11 cellular contexts compared by ENCODE assay signal in genomic region chr6:116280960-116281316, GRCh38. TPM values are rescaled to one million over a fixed set of nuclear protein-coding genes. Genes with fewer than 3 reads are reported as not detected.
DNase-seq lines count a peak whose midpoint lies in the region; ATAC-seq and TF ChIP-seq lines count a peak whose summit lies in the region.
"Had no signal": no experiment of that assay in that cellular context is flagged by ENCODE, and none has a peak within 500 bp of the region (broad histone marks: within the 10 kb centered on the region; RNA-seq: fewer than 3 reads in every experiment).

No MANE protein-coding gene starts in this region.

- no peaks in the 10 kb centered on the region for H3K27me3 ChIP-seq in CD4-positive, CD25-positive, alpha-beta regulatory T cell (ENCODE audit: control insufficient read depth, insufficient read depth, low read length)
- H3K27me3 ChIP-seq in Loucy (ENCODE audit: insufficient read depth, low read length, poor library complexity, severe bottlenecking) (no peaks in the 10 kb centered on the region), neural cell (ENCODE audit: insufficient read depth, low read depth, low read length) (no peaks in the 10 kb centered on the region)

- H3K9me3 ChIP-seq in CD4-positive, CD25-positive, alpha-beta regulatory T cell (ENCODE audit: control insufficient read depth in 2 of 2, low read length in 2 of 2): no peaks in the 10 kb centered on the region
- H3K9me3 ChIP-seq in Loucy (ENCODE audit: insufficient read depth, low read depth, low read length) (no peaks in the 10 kb centered on the region), neural cell (ENCODE audit: low read length) (no peaks in the 10 kb centered on the region)

- peaks cover 32% of the 10 kb centered on the region for H4K20me1 ChIP-seq in Loucy (ENCODE audit: insufficient read depth, low read length, poor library complexity, severe bottlenecking)
- H4K20me1 ChIP-seq in neural cell (ENCODE audit: insufficient read depth): peaks cover 23% of the 10 kb centered on the region

- peak overlapping the region; percentile 95 for H3K9ac ChIP-seq in Loucy (ENCODE audit: low read depth, low read length, poor library complexity, severe bottlenecking)
- peak overlapping the region; percentile 99 for H3K9ac ChIP-seq in neural cell (ENCODE audit: low read length)

- 0 out of 2 replicates have a peak overlapping the region, but pooled peaks have one; percentile 11 for H2AFZ ChIP-seq in Loucy (ENCODE audit: low read length)
- no peak overlapping the region for H2AFZ ChIP-seq in neural cell (ENCODE audit: low read depth, low read length)

- no peaks in the 10 kb centered on the region for H3F3A ChIP-seq in Loucy (ENCODE audit: low read depth)
- H3F3A ChIP-seq in neural cell (ENCODE audit: insufficient read depth, low read length, poor library complexity, severe bottlenecking): peaks cover 5% of the 10 kb centered on the region

- peak overlapping the region; percentile 94 to 99 (median 98) for H3K4me3 Mint-ChIP-seq in CD4-positive, CD25-positive, alpha-beta regulatory T cell
- H3K4me3 Mint-ChIP-seq in dendritic cell treated with granulocyte-macrophage colony-stimulating factor and Interleukin-4, amounts not matched to agents 40 ng/mL and 50 ng/mL, for 4 days: no peak overlapping the region

- H3K9me3 Mint-ChIP-seq in CD4-positive, CD25-positive, alpha-beta regulatory T cell: no peaks in the 10 kb centered on the region
- H3K9me3 Mint-ChIP-seq in dendritic cell treated with granulocyte-macrophage colony-stimulating factor and Interleukin-4, amounts not matched to agents 40 ng/mL and 50 ng/mL, for 4 days: no peaks in the 10 kb centered on the region

- H3K36me3 Mint-ChIP-seq in CD4-positive, CD25-positive, alpha-beta regulatory T cell: peaks cover 27% of the 10 kb centered on the region
- H3K36me3 Mint-ChIP-seq in dendritic cell treated with granulocyte-macrophage colony-stimulating factor and Interleukin-4, amounts not matched to agents 40 ng/mL and 50 ng/mL, for 4 days (ENCODE audit: low read depth): peaks cover 32% of the 10 kb centered on the region

- H3K4me2 ChIP-seq in Loucy (ENCODE audit: low read depth, low read length, poor library complexity, severe bottlenecking) (peak overlapping the region; percentile 97), neural cell (ENCODE audit: low read length) (peak overlapping the region; percentile 99)

- ATAC-seq in CD4-positive, CD25-positive, alpha-beta regulatory T cell (ENCODE audit: low read depth in 2 of 2): no peak
- ATAC-seq in activated CD4-positive, CD25-positive, alpha-beta regulatory T cell treated with anti-CD3 and anti-CD28 coated beads, Interleukin-2, amount 50 U/mL, for 24 hours: no peak
- ATAC-seq in HG03469 (IDR thresholded peaks at IDR 0.05; ENCODE audit: unreplicated experiment): no peak

- peak overlapping the region; percentile 100 for H3K27ac ChIP-seq in CD4-positive, CD25-positive, alpha-beta regulatory T cell (ENCODE audit: insufficient read depth, low read length, poor library complexity, severe bottlenecking)
- peak overlapping the region; percentile 99 for H3K27ac ChIP-seq in neural cell (ENCODE audit: low read length)

- peaks cover 4% of the 10 kb centered on the region for H3K27me3 Mint-ChIP-seq in CD4-positive, CD25-positive, alpha-beta regulatory T cell
- H3K27me3 Mint-ChIP-seq in dendritic cell treated with granulocyte-macrophage colony-stimulating factor and Interleukin-4, amounts not matched to agents 40 ng/mL and 50 ng/mL, for 4 days: no peaks in the 10 kb centered on the region

- H3K79me2 ChIP-seq in Loucy (ENCODE audit: insufficient read depth, low read length) (peaks cover 50% of the 10 kb centered on the region), neural cell (replicated peaks; ENCODE audit: insufficient read depth, low read length) (peaks cover 30% of the 10 kb centered on the region)

- peak overlapping the region; percentile 94 for H3K4me3 ChIP-seq in CD4-positive, CD25-positive, alpha-beta regulatory T cell (ENCODE audit: low read depth, low read length)
- H3K4me3 ChIP-seq in Loucy (ENCODE audit: low read length, poor library complexity, severe bottlenecking) (peak overlapping the region; percentile 91), neural cell (ENCODE audit: low read length) (peak overlapping the region; percentile 92)

- no peak for TF ChIP-seq EP300 in neural cell (conservative IDR thresholded peaks at IDR 0.05; ENCODE audit: poor library complexity, severe bottlenecking)

- H3K36me3 ChIP-seq in CD4-positive, CD25-positive, alpha-beta regulatory T cell (ENCODE audit: control insufficient read depth, insufficient read depth, low read length): peaks cover 9% of the 10 kb centered on the region
- peaks cover 4% of the 10 kb centered on the region; the same call in 1 of the 2 replicates for H3K36me3 ChIP-seq in Loucy (ENCODE audit: insufficient read depth, low read length)
- peaks cover 16% of the 10 kb centered on the region for H3K36me3 ChIP-seq in neural cell (ENCODE audit: insufficient read depth, low read length)

- peaks cover 42% of the 10 kb centered on the region for H3K4me1 ChIP-seq in CD4-positive, CD25-positive, alpha-beta regulatory T cell (ENCODE audit: control insufficient read depth, insufficient read depth, low read length, poor library complexity, severe bottlenecking)
- peaks cover 52% of the 10 kb centered on the region for H3K4me1 ChIP-seq in Loucy (ENCODE audit: insufficient read depth, low read length, poor library complexity, severe bottlenecking)

- no peak for TF ChIP-seq RAD21 in neural cell (conservative IDR thresholded peaks at IDR 0.05)

- peaks cover 12 to 51% (median 42%) of the 10 kb centered on the region in 4 donors for H3K4me1 Mint-ChIP-seq in CD4-positive, CD25-positive, alpha-beta regulatory T cell
- peaks cover 38% of the 10 kb centered on the region for H3K4me1 Mint-ChIP-seq in dendritic cell treated with granulocyte-macrophage colony-stimulating factor and Interleukin-4, amounts not matched to agents 40 ng/mL and 50 ng/mL, for 4 days (ENCODE audit: low read depth)

- DNase-seq in CD4-positive, CD25-positive, alpha-beta regulatory T cell: no peak
- no peak for DNase-seq in activated CD4-positive, alpha-beta T cell treated with anti-CD3 and anti-CD28 coated beads, Interleukin-2, amount 50 U/mL, for 4 hours
- no peak for DNase-seq in activated CD4-positive, CD25-positive, alpha-beta regulatory T cell treated with anti-CD3 and anti-CD28 coated beads, Interleukin-2, amount 50 U/mL, for 72 hours
- DNase-seq: amniotic stem cell, EL, NCI-H2171 had no signal

- peak overlapping the region; percentile 99 to 100 (median 100) for H3K27ac Mint-ChIP-seq in CD4-positive, CD25-positive, alpha-beta regulatory T cell
- H3K27ac Mint-ChIP-seq in dendritic cell treated with granulocyte-macrophage colony-stimulating factor and Interleukin-4, amounts not matched to agents 40 ng/mL and 50 ng/mL, for 4 days: peak overlapping the region; percentile 91

- intact Hi-C loops in dendritic cell treated with granulocyte-macrophage colony-stimulating factor and Interleukin-4, amounts not matched to agents 40 ng/mL and 50 ng/mL, for 4 days (cut with micrococcal nuclease): no loop called here

- TF ChIP-seq CTCF in Loucy (conservative IDR thresholded peaks at IDR 0.05; ENCODE audit: low read length) (no peak), neural cell (IDR thresholded peaks at IDR 0.05; ENCODE audit: poor library complexity, severe bottlenecking) (no peak)

- H3K9me2 ChIP-seq in Loucy (replicated peaks; ENCODE audit: low read depth, low read length) (no peaks in the 10 kb centered on the region), neural cell (ENCODE audit: insufficient read depth, low read length) (no peaks in the 10 kb centered on the region)

TF ChIP-seq in neural cell, 6 proteins besides CTCF, POLR2A, EP300 and RAD21:
- TF ChIP-seq TAF1 (IDR thresholded peaks at IDR 0.05; ENCODE audit: low read depth) (no peak), REST (IDR thresholded peaks at IDR 0.05; ENCODE audit: borderline replicate concordance) (no peak), MXI1 (conservative IDR thresholded peaks at IDR 0.05; ENCODE audit: poor library complexity, severe bottlenecking) (no peak), POLR2AphosphoS5 (IDR thresholded peaks at IDR 0.05) (no peak), EZH2 (IDR thresholded peaks at IDR 0.05; ENCODE audit: borderline replicate concordance, insufficient read depth, low read length, poor library complexity, severe bottlenecking) (no peak), SMC3 (conservative IDR thresholded peaks at IDR 0.05; ENCODE audit: poor library complexity) (no peak)
TF ChIP-seq in neural cell: peak in this region for 0.

RNA-seq across cellular contexts. Expression of gene TSPYL1, which starts 1.2 kb away (rescaled TPM):
- total RNA-seq in CD4-positive, CD25-positive, alpha-beta regulatory T cell: 188 TPM
- polyA plus RNA-seq in CD4-positive, CD25-positive, alpha-beta regulatory T cell: 10 to 100 TPM; 38.3 to 53.0 (median 43.4) TPM
- polyA plus RNA-seq in neural cell: 79.3 and 84.8 TPM in 2 replicates
- 158 and 160 TPM in 2 replicates for polyA minus RNA-seq in neural cell

RNA-seq across cellular contexts. Expression of gene TSPYL4, which starts 27.1 kb away (rescaled TPM):
- total RNA-seq in CD4-positive, CD25-positive, alpha-beta regulatory T cell: 40.2 TPM
- 10 to 100 TPM; 11.3 to 21.1 (median 14.2) TPM for polyA plus RNA-seq in CD4-positive, CD25-positive, alpha-beta regulatory T cell
- polyA plus RNA-seq in neural cell: 97.2 and 99.8 TPM in 2 replicates
- 162 and 171 TPM in 2 replicates for polyA minus RNA-seq in neural cell
